In the genomic region with DNA sequence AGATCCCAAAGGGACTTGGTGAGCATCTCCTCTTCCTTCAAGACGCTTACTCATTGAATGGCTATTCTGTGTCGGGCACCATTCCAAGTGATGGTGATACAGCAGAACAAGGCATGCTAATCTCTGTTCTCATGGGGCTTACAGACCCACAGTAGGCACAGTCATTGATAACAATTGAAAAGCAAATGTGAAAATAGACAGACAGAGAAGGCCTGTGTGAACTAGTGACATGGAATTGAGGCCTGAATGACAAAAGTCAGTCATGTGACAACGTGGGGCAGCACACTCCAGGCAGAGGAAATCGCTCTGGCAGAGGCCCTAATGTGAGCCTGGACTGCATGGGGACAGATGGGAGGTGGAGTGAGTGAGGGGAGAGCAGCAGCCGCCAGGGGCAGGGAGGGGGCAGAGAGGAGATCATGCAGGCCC, we compare ENCODE assay signal across 13 cellular contexts.
DNase-seq lines count a peak whose midpoint lies in the region; FAIRE-seq lines count a peak whose summit lies in the region.
"Had no signal": no experiment of that assay in that cellular context is flagged by ENCODE, and none has a peak within 500 bp of the region (broad histone marks: within the 10 kb centered on the region; RNA-seq: fewer than 3 reads in every experiment).

No MANE protein-coding gene starts in this region.

- FAIRE-seq in GM19239 (lab: Jason Lieb, UNC): no peak

- DNase-seq in ELR (ENCODE audit: low read depth): peak; percentile 88
- DNase-seq in NCI-H2171 treated with DMSO at 0.1 percent for 48 hours (lab: John Stamatoyannopoulos, UW): peak; percentile 70
- DNase-seq in kidney glomerular epithelial cell (lab: John Stamatoyannopoulos, UW): peak; percentile 12
- DNase-seq in UCSD-AML1 (lab: John Stamatoyannopoulos, UW; ENCODE audit: unreplicated experiment): no peak
- no peak for DNase-seq in GM19239 (ENCODE audit: insufficient read length, low spot score)
- no peak for DNase-seq in GM19238 (ENCODE audit: insufficient read length, low spot score)
- no peak for DNase-seq in Kasumi-1 (lab: John Stamatoyannopoulos, UW)
- DNase-seq: activated CD8-positive, alpha-beta memory T cell treated with anti-CD3 and anti-CD28 coated beads, Interleukin-2, amount 50 U/mL, for 4 hours; COR-L47; GOT3; NCI-H2029 treated with DMSO at 0.1 percent for 48 hours; T-helper 9 cell had no signal

- peak overlapping the region; percentile 32 for H3K27ac ChIP-seq in angular gyrus (ENCODE audit: low read depth, low read length)

Comparison
In these comparisons a context has a peak if more than half of its experiments do, and no peak if none do; other contexts are left out.
1. DNase-seq: peak in ELR (single experiment), NCI-H2171 treated with DMSO at 0.1 percent for 48 hours (single experiment) and kidney glomerular epithelial cell (single experiment); none in UCSD-AML1 (single experiment), GM19239 (single experiment), GM19238 (single experiment) and Kasumi-1 (0 of 2).